8 cellular contexts compared by ENCODE assay signal in the genomic region with DNA sequence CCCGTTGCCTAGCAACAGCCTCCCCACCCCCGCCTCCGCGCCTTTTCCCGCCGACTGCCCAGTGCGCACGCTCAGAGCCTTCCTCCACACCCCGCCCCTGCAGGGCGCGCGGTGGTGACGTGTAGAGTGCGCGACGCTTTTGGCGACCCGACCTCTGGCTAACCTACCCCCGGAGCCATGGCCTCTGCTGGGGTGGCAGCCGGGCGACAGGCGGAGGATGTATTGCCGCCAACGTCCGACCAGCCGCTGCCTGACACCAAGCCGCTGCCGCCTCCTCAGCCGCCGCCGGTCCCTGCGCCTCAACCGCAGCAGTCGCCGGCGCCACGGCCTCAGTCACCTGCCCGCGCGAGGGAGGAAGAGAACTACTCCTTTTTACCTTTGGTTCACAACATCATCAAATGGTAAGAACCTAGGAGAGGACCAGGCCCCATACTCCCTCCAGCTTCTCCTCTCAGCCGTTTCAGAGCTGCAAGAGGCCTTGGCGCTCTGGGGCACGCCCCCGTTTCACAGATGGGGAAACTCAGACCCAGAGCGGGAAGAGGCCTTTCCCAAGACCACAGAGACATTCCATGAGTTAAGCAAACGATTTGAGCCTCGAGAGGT. TPM values are rescaled to one million over a fixed set of nuclear protein-coding genes. Genes with fewer than 3 reads are reported as not detected.
DNase-seq lines count a peak whose midpoint lies in the region; ATAC-seq, FAIRE-seq and TF ChIP-seq lines count a peak whose summit lies in the region.

A gene with protein sequence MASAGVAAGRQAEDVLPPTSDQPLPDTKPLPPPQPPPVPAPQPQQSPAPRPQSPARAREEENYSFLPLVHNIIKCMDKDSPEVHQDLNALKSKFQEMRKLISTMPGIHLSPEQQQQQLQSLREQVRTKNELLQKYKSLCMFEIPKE (plus strand): TSS at position 136 of the 603 bp plus-strand sequence. CDS start 42 bp downstream, at position 178.

- peak; percentile 77; the same call in 1 of the 2 replicates for TF ChIP-seq POLR2A in GM12892 (IDR thresholded peaks at IDR 0.05; ENCODE audit: low read depth, low read length)
- peak; percentile 46 to 75 (median 73) for TF ChIP-seq POLR2A in body of pancreas (IDR thresholded peaks at IDR 0.05)

- intact Hi-C loops in body of pancreas (cut with DNase I), result no loop called here
- intact Hi-C loops in sciatic nerve (cut with DNase I), result no loop called here

- H3K9me3 ChIP-seq in body of pancreas, result no peaks in the 10 kb centered on the region

- peak; percentile 98 for DNase-seq in GM12892 (ENCODE audit: insufficient read length)
- DNase-seq in NCI-H2107 (lab: John Stamatoyannopoulos, UW), result peak; percentile 73
- peak; percentile 91 for DNase-seq in UCSD-AML1 (lab: John Stamatoyannopoulos, UW; ENCODE audit: unreplicated experiment)
- peak; percentile 92 to 95 (median 94) for DNase-seq in body of pancreas
- peak; percentile 67 for DNase-seq in iPS DF 19.7 (ENCODE audit: low read depth, low spot score)
- DNase-seq in sciatic nerve (ENCODE audit: low spot score), result peak; percentile 97

- ATAC-seq in HG02970 (IDR thresholded peaks at IDR 0.05; ENCODE audit: low FRiP score, unreplicated experiment) (peak; percentile 85), body of pancreas (peak; percentile 100), sciatic nerve (peak; percentile 99), GM21526 (IDR thresholded peaks at IDR 0.05; ENCODE audit: low FRiP score, unreplicated experiment) (no peak)

- TF ChIP-seq CTCF in body of pancreas (IDR thresholded peaks at IDR 0.05), result no peak

- peaks cover 35% of the 10 kb centered on the region for H3K4me1 ChIP-seq in body of pancreas

- peak within 1 kb of the TSS; percentile 52 to 91 (median 83) for H3K27ac ChIP-seq in body of pancreas

- H3K4me3 ChIP-seq in body of pancreas, result peak within 1 kb of the TSS; percentile 92 to 93

- 0% methylated on average over 14 to 47 of the region's 47 CpGs for WGBS in body of pancreas, 2 donors

- FAIRE-seq in GM12892 (lab: Jason Lieb, UNC), result peak; percentile 95

- H3K27me3 ChIP-seq in body of pancreas, result no peaks in the 10 kb centered on the region

- no peaks in the 10 kb centered on the region for H3K36me3 ChIP-seq in body of pancreas (replicated peaks in 1 of 2; ENCODE audit: insufficient read depth in 1 of 2, low read depth in 2 of 2)

RNA-seq across cellular contexts. Expression of the gene that starts here (rescaled TPM):
- 9.0 TPM for polyA plus RNA-seq in GM12892 (2012; ENCODE audit: missing spikeins)
- 1 to 10 TPM; 4.9 to 7.8 TPM for total RNA-seq in body of pancreas
- total RNA-seq in sciatic nerve, result 13.7 TPM
